ENCODE assay signal across 1 cellular context in genomic region chr19:17266975-17267788, GRCh38.
A peak's percentile ranks its signal among the peaks of the same experiment; 100 is the strongest.
TF ChIP-seq lines count a peak whose summit lies in the region.

TSS of gene BABAM1 (plus strand) at chr19:17267443. CDS start at chr19:17268807, 1,364 bp downstream.

TF ChIP-seq in SK-N-SH, 30 proteins besides CTCF, POLR2A, EP300 and RAD21 (continued from another document):
- TF ChIP-seq PBX3 (IDR thresholded peaks at IDR 0.05) (peak; percentile 84), MAX (IDR thresholded peaks at IDR 0.05; ENCODE audit: low read depth) (peak; percentile 66), MXI1 (IDR thresholded peaks at IDR 0.05; ENCODE audit: low read depth, low read length) (0 out of 2 replicates have a peak, but pooled peaks have one; percentile 24), IRF3 (IDR thresholded peaks at IDR 0.05; ENCODE audit: low read depth, low read length) (peak; percentile 97)
